ENCODE assay signal across 10 cellular contexts in the genomic region with DNA sequence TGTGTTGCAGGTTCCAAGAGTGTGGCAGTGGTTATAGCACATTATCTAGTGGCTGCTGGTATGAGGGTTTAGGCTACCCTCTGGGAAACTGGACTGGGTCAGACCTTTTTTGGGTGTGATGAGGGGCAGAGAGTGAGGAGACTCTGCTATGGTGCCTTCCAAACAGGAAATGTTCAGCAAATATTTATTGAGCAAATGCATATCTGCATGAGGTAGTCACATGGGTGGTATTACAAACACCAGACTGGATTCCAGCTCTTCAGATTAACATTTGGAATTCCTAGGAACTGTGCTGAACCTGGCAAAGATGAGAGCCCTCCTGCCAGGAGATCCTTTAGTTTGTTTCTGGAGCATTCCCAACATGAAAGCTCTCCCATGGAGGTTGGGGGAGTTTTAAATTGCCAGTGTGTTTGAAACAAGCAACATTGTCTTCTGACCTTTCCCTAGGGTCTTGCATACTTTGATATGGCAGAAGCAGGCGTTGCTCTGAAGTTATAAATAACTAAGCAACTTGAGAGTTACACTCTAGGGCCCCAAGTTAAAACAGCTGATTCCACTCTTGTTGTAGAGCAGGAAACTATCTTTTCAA.
A peak's percentile ranks its signal among the peaks of the same experiment; 100 is the strongest.
DNase-seq lines count a peak whose midpoint lies in the region; ATAC-seq and TF ChIP-seq lines count a peak whose summit lies in the region.
"Had no signal": no experiment of that assay in that cellular context is flagged by ENCODE, and none has a peak within 500 bp of the region (broad histone marks: within the 10 kb centered on the region; RNA-seq: fewer than 3 reads in every experiment).

No MANE protein-coding gene starts in this region.

- no peak overlapping the region for H2AFZ ChIP-seq in hepatocyte

- peak overlapping the region; percentile 57 for H3K4me2 ChIP-seq in hepatocyte

- H3K4me1 ChIP-seq in ascending aorta (peaks cover 11 to 44% of the 10 kb centered on the region in 2 donors), hepatocyte (ENCODE audit: insufficient read depth) (peaks cover 38% of the 10 kb centered on the region), skeletal muscle tissue (ENCODE audit: control insufficient read depth in 3 of 3, insufficient read depth in 3 of 3, low read length in 3 of 3) (peaks cover 28 to 49% (median 28%) of the 10 kb centered on the region in 3 donors)

- H3K79me2 ChIP-seq in hepatocyte: peaks cover 33% of the 10 kb centered on the region

- no peaks in the 10 kb centered on the region for H3K9me3 ChIP-seq in ascending aorta
- H3K9me3 ChIP-seq in hepatocyte (ENCODE audit: low read depth): no peaks in the 10 kb centered on the region
- H3K9me3 ChIP-seq in skeletal muscle tissue (ENCODE audit: control insufficient read depth in 3 of 3, low read length in 3 of 3): no peaks in the 10 kb centered on the region

- WGBS in hepatocyte (ENCODE audit: low lambda C conversion rate, missing lambda C conversion rate): 24% methylated on average over 1 of the region's 1 CpG

- peak overlapping the region; percentile 84 to 88 for H3K27ac ChIP-seq in ascending aorta
- H3K27ac ChIP-seq in hepatocyte: peak overlapping the region; percentile 70
- peak overlapping the region; percentile 82 for H3K27ac ChIP-seq in skeletal muscle tissue (ENCODE audit: low read depth, low read length)

- H3K27me3 ChIP-seq in ascending aorta: no peaks in the 10 kb centered on the region
- H3K27me3 ChIP-seq in hepatocyte: no peaks in the 10 kb centered on the region
- H3K27me3 ChIP-seq in skeletal muscle tissue (ENCODE audit: control insufficient read depth in 3 of 3, insufficient read depth in 3 of 3, low read length in 3 of 3): no peaks in the 10 kb centered on the region

- H3K4me3 ChIP-seq in ascending aorta (peak overlapping the region in 1 of 2 donors; percentile 30), hepatocyte (no peak overlapping the region), skeletal muscle tissue (ENCODE audit: low read length in 3 of 3) (peak overlapping the region; percentile 7 to 54 (median 15))

- H3K36me3 ChIP-seq in ascending aorta: no peaks in the 10 kb centered on the region
- H3K36me3 ChIP-seq in hepatocyte (replicated peaks; ENCODE audit: insufficient read depth, low read depth): no peaks in the 10 kb centered on the region
- H3K36me3 ChIP-seq in skeletal muscle tissue (ENCODE audit: control insufficient read depth in 3 of 3, insufficient read depth in 3 of 3, low read length in 3 of 3): no peaks in the 10 kb centered on the region

- peak overlapping the region; percentile 65 to 77 (median 66) for H3K9ac ChIP-seq in skeletal muscle tissue (ENCODE audit: low read depth in 1 of 3, low read length in 3 of 3)

- DNase-seq in GM04504 (ENCODE audit: low read depth): peak; percentile 43
- DNase-seq in ascending aorta (ENCODE audit: low spot score in 2 of 2): no peak
- peak; percentile 23 for DNase-seq in hepatocyte (ENCODE audit: low spot score)
- DNase-seq in NCI-H187 (lab: John Stamatoyannopoulos, UW): no peak
- no peak for DNase-seq in iPS-NIHi11 (ENCODE audit: low spot score)
- DNase-seq in OCI-M1 (lab: John Stamatoyannopoulos, UW): no peak
- DNase-seq: activated naive CD8-positive, alpha-beta T cell treated with anti-CD3 and anti-CD28 coated beads for 36 hours; T1000 had no signal

- TF ChIP-seq CTCF in ascending aorta (IDR thresholded peaks at IDR 0.05) (no peak), hepatocyte (IDR thresholded peaks at IDR 0.05; ENCODE audit: poor library complexity) (no peak)

- intact Hi-C loops in ascending aorta (cut with DNase I): loop anchor here (5.0 kb wide), 1 partner anchor 34 kb away; no protein-coding TSS in a partner anchor

- no peaks in the 10 kb centered on the region for H3K9me2 ChIP-seq in hepatocyte (replicated peaks; ENCODE audit: insufficient read depth)

- no peaks in the 10 kb centered on the region for H4K20me1 ChIP-seq in hepatocyte (ENCODE audit: insufficient read depth, poor library complexity, severe bottlenecking)

- no peak for ATAC-seq in GM21528 (IDR thresholded peaks at IDR 0.05; ENCODE audit: low FRiP score, unreplicated experiment)

Comparison
In these comparisons a context has a peak if more than half of its experiments do, and no peak if none do; other contexts are left out.
1. DNase-seq: peak in GM04504 (single experiment) and hepatocyte (single experiment); none in ascending aorta (0 of 2), NCI-H187 (0 of 2), iPS-NIHi11 (single experiment) and OCI-M1 (single experiment).
2. Peak in every context shown above with its lines, with median percentiles within 50 percentile points of each other: H3K27ac ChIP-seq.